ENCODE assay signal across 1 cellular context in genomic region chr18:23541349-23542093, GRCh38.
TF ChIP-seq lines count a peak whose summit lies in the region.

No MANE protein-coding gene starts in this region.

TF ChIP-seq in GM12878, 131 proteins besides CTCF, POLR2A, EP300 and RAD21:
- no peak for TF ChIP-seq NBN (IDR thresholded peaks at IDR 0.05)
- TF ChIP-seq SMAD1 (IDR thresholded peaks at IDR 0.05; ENCODE audit: low read depth, partially characterized antibody): no peak
- no peak for TF ChIP-seq JUNB (IDR thresholded peaks at IDR 0.05)
- TF ChIP-seq RELB (IDR thresholded peaks at IDR 0.05; ENCODE audit: low read depth): no peak
- no peak for TF ChIP-seq MEF2A (IDR thresholded peaks at IDR 0.05; ENCODE audit: insufficient read depth, low read depth, low read length)
- TF ChIP-seq ELK1 (IDR thresholded peaks at IDR 0.05; ENCODE audit: low read depth, low read length): no peak
- TF ChIP-seq MYC (IDR thresholded peaks at IDR 0.05; ENCODE audit: insufficient read depth, insufficient read length, insufficient replicate concordance, low read length, severe bottlenecking): no peak
- TF ChIP-seq MAX (IDR thresholded peaks at IDR 0.05; ENCODE audit: low read depth, low read length): no peak
- TF ChIP-seq SIN3A (IDR thresholded peaks at IDR 0.05; ENCODE audit: low read depth, low read length): no peak
- TF ChIP-seq FOS (IDR thresholded peaks at IDR 0.05; ENCODE audit: borderline replicate concordance, extremely low read depth, insufficient read length): no peak
- TF ChIP-seq ZBED1 (IDR thresholded peaks at IDR 0.05; ENCODE audit: borderline replicate concordance): no peak
